In the genomic region with DNA sequence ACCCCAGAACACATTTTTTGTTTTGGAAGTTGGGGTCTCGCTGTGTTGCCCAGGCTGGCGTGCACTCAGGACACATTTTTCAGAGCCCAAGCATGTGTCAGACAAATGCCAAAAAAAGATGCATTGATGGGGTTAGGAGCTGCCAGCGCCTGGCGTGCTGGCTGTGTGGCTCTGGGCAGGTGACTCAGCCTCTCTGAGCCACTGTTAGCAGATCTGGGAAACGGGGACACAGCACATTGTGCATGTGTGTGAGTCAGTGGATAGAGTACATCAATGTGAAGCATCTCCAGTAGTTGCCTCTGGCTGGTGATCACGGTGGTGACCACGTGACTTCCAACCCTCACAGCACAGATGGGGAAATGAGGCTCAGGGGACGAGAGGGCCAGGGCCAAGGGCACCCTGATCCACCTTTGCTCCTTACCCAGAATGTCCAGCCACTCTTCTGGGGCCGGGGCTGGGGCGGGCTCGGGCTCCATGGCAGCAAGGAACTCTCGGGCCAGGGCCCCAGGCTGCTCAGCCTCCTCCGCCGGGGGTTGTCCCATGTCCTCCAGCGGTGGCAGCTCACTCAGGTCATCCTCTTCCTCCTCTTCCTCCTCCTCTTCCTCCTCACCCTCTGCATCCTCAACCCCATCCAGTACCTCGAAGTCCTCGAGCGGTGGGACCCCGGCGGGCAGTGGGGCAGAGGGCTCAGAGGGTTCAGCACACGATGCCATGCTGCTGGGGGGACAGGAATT, we compare ENCODE assay signal across 1 cellular context.
TF ChIP-seq lines count a peak whose summit lies in the region.

No MANE protein-coding gene starts in this region.

TF ChIP-seq in HepG2, 621 proteins besides CTCF, POLR2A, EP300 and RAD21:
- peak; percentile 99 for TF ChIP-seq ZNF768 (CRISPR knock-in tag; IDR thresholded peaks at IDR 0.05)
- TF ChIP-seq, protein P1, sequence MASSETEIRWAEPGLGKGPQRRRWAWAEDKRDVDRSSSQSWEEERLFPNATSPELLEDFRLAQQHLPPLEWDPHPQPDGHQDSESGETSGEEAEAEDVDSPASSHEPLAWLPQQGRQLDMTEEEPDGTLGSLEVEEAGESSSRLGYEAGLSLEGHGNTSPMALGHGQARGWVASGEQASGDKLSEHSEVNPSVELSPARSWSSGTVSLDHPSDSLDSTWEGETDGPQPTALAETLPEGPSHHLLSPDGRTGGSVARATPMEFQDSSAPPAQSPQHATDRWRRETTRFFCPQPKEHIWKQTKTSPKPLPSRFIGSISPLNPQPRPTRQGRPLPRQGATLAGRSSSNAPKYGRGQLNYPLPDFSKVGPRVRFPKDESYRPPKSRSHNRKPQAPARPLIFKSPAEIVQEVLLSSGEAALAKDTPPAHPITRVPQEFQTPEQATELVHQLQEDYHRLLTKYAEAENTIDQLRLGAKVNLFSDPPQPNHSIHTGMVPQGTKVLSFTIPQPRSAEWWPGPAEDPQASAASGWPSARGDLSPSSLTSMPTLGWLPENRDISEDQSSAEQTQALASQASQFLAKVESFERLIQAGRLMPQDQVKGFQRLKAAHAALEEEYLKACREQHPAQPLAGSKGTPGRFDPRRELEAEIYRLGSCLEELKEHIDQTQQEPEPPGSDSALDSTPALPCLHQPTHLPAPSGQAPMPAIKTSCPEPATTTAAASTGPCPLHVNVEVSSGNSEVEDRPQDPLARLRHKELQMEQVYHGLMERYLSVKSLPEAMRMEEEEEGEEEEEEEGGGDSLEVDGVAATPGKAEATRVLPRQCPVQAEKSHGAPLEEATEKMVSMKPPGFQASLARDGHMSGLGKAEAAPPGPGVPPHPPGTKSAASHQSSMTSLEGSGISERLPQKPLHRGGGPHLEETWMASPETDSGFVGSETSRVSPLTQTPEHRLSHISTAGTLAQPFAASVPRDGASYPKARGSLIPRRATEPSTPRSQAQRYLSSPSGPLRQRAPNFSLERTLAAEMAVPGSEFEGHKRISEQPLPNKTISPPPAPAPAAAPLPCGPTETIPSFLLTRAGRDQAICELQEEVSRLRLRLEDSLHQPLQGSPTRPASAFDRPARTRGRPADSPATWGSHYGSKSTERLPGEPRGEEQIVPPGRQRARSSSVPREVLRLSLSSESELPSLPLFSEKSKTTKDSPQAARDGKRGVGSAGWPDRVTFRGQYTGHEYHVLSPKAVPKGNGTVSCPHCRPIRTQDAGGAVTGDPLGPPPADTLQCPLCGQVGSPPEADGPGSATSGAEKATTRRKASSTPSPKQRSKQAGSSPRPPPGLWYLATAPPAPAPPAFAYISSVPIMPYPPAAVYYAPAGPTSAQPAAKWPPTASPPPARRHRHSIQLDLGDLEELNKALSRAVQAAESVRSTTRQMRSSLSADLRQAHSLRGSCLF (CRISPR knock-in tag; IDR thresholded peaks at IDR 0.05; ENCODE audit: borderline replicate concordance): no peak
- TF ChIP-seq ZMYM3 (CRISPR knock-in tag; IDR thresholded peaks at IDR 0.05): peak; percentile 47; the same call in 1 of the 2 replicates
- 0 out of 2 replicates have a peak, but pooled peaks have one; percentile 18 for TF ChIP-seq SP4 (CRISPR knock-in tag; IDR thresholded peaks at IDR 0.05)
- TF ChIP-seq ZNF121 (CRISPR knock-in tag; IDR thresholded peaks at IDR 0.05): peak; percentile 32; the same call in 1 of the 2 replicates
- no peak for TF ChIP-seq ATF7 (IDR thresholded peaks at IDR 0.05)
- TF ChIP-seq ATF7 (CRISPR knock-in tag; IDR thresholded peaks at IDR 0.05): no peak
- TF ChIP-seq ZNF20 (CRISPR knock-in tag; IDR thresholded peaks at IDR 0.05): no peak
- TF ChIP-seq ZNF629 (CRISPR knock-in tag; conservative IDR thresholded peaks at IDR 0.05): peak; percentile 42; the same call in 1 of the 2 replicates
TF ChIP-seq in HepG2: peak in this region for 5.
